ENCODE assay signal across 8 cellular contexts in genomic region chr11:27705873-27706820, GRCh38. TPM values are rescaled to one million over a fixed set of nuclear protein-coding genes. Genes with fewer than 3 reads are reported as not detected.
DNase-seq lines count a peak whose midpoint lies in the region; ATAC-seq and TF ChIP-seq lines count a peak whose summit lies in the region.

No MANE protein-coding gene starts in this region.

- DNase-seq in DMS153 treated with DMSO at 0.1 percent for 48 hours (lab: John Stamatoyannopoulos, UW; ENCODE audit: unreplicated experiment) (peak; percentile 9), DMS153 (lab: John Stamatoyannopoulos, UW) (no peak), amniotic epithelial cell (ENCODE audit: low read depth) (peak; percentile 83), mesendoderm (peak; percentile 49), dedifferentiated amniotic fluid mesenchymal stem cell (ENCODE audit: extremely low spot score) (no peak), vagina (ENCODE audit: extremely low spot score in 2 of 2) (no peak)

- no peak overlapping the region for H4K5ac ChIP-seq in mesendoderm (ENCODE audit: low read length)

- H3K4me1 ChIP-seq in mesendoderm (ENCODE audit: control insufficient read depth, low read depth, low read length): no peaks in the 10 kb centered on the region
- H3K4me1 ChIP-seq in vagina: peaks cover 8% of the 10 kb centered on the region

- H3K18ac ChIP-seq in mesendoderm (ENCODE audit: low read length): no peak overlapping the region

- H2BK120ac ChIP-seq in mesendoderm (ENCODE audit: low read depth, low read length): no peak overlapping the region

- no peak overlapping the region for H3K27ac ChIP-seq in mesendoderm (ENCODE audit: low read depth, low read length)
- no peak overlapping the region for H3K27ac ChIP-seq in vagina

- H3K36me3 ChIP-seq in mesendoderm (ENCODE audit: control insufficient read depth, insufficient read depth, low read length): no peaks in the 10 kb centered on the region
- no peaks in the 10 kb centered on the region for H3K36me3 ChIP-seq in vagina

- H3K4me3 ChIP-seq in mesendoderm (ENCODE audit: low read length): no peak overlapping the region
- no peak overlapping the region for H3K4me3 ChIP-seq in vagina

- ATAC-seq in GM21423 (IDR thresholded peaks at IDR 0.05; ENCODE audit: unreplicated experiment) (peak; percentile 62), HG03520 (IDR thresholded peaks at IDR 0.05; ENCODE audit: unreplicated experiment) (peak; percentile 87)

- H4K8ac ChIP-seq in mesendoderm (ENCODE audit: low read depth, low read length): no peak overlapping the region

- H3K79me2 ChIP-seq in mesendoderm (ENCODE audit: control insufficient read depth, insufficient read depth, low read length): no peaks in the 10 kb centered on the region

- no peak overlapping the region for H3K9ac ChIP-seq in mesendoderm (ENCODE audit: low read length)

- no peak overlapping the region for H2BK5ac ChIP-seq in mesendoderm (ENCODE audit: low read length)

- H3K79me1 ChIP-seq in mesendoderm (ENCODE audit: low read length): no peaks in the 10 kb centered on the region

- no peak for TF ChIP-seq POLR2A in vagina (IDR thresholded peaks at IDR 0.05)

- no peaks in the 10 kb centered on the region for H3K9me3 ChIP-seq in vagina

- H3K27me3 ChIP-seq in mesendoderm (ENCODE audit: insufficient read depth, low read length, poor library complexity) (peaks cover 9% of the 10 kb centered on the region), vagina (no peaks in the 10 kb centered on the region)

- H3K56ac ChIP-seq in mesendoderm (ENCODE audit: low read length): no peak overlapping the region

- no peak overlapping the region for H3K4ac ChIP-seq in mesendoderm (ENCODE audit: low read depth, low read length)

- 100% methylated on average over 1 of the region's 5 CpGs for WGBS in mesendoderm (ENCODE audit: extremely low coverage, insufficient coverage, low lambda C conversion rate)

- no peak overlapping the region for H3K4me2 ChIP-seq in mesendoderm (ENCODE audit: low read length)

- intact Hi-C loops in vagina (cut with DNase I): no loop called here

- no peak overlapping the region for H2AK5ac ChIP-seq in mesendoderm (ENCODE audit: low read length)

- no peak overlapping the region for H3K23ac ChIP-seq in mesendoderm (ENCODE audit: low read length)

- no peak for TF ChIP-seq CTCF in vagina (IDR thresholded peaks at IDR 0.05)

- H2BK15ac ChIP-seq in mesendoderm (replicated peaks; ENCODE audit: low read depth): no peak overlapping the region

RNA-seq across cellular contexts. Expression of gene BDNF, which starts 5.9 kb away (rescaled TPM):
- 0.90 TPM for polyA plus RNA-seq in mesendoderm (2013, experiment 1 of 2)
- polyA plus RNA-seq in mesendoderm (2013, experiment 2 of 2): 1.2 TPM
- total RNA-seq in vagina: 0.25 TPM

Comparison
In these comparisons a context has a peak if more than half of its experiments do, and no peak if none do; other contexts are left out.
1. DNase-seq: peak in DMS153 treated with DMSO at 0.1 percent for 48 hours (single experiment), amniotic epithelial cell (single experiment) and mesendoderm (single experiment); none in DMS153 (single experiment), dedifferentiated amniotic fluid mesenchymal stem cell (single experiment) and vagina (0 of 2).